Comparison of ENCODE assay signal across 1 cellular context in genomic region chr11:67354314-67355022, GRCh38.
TF ChIP-seq lines count a peak whose summit lies in the region.

No MANE protein-coding gene starts in this region.

TF ChIP-seq in HepG2, 621 proteins besides CTCF, POLR2A, EP300 and RAD21 (continued from another document and continues in another):
- TF ChIP-seq, protein P1, sequence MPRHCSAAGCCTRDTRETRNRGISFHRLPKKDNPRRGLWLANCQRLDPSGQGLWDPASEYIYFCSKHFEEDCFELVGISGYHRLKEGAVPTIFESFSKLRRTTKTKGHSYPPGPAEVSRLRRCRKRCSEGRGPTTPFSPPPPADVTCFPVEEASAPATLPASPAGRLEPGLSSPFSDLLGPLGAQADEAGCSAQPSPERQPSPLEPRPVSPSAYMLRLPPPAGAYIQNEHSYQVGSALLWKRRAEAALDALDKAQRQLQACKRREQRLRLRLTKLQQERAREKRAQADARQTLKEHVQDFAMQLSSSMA (CRISPR knock-in tag; IDR thresholded peaks at IDR 0.05), result peak; percentile 69; the same call in 1 of the 2 replicates
- TF ChIP-seq ASH2L (IDR thresholded peaks at IDR 0.05; ENCODE audit: insufficient read length, low read depth, low read length) (peak; percentile 23), ZNF251 (CRISPR knock-in tag; IDR thresholded peaks at IDR 0.05) (no peak), ZNF24 (IDR thresholded peaks at IDR 0.05) (no peak), SCMH1 (CRISPR knock-in tag; IDR thresholded peaks at IDR 0.05; ENCODE audit: borderline replicate concordance) (no peak), NFE2 (CRISPR knock-in tag; IDR thresholded peaks at IDR 0.05) (no peak), ZKSCAN1 (IDR thresholded peaks at IDR 0.05; ENCODE audit: low read length) (no peak), AHR (CRISPR knock-in tag; IDR thresholded peaks at IDR 0.05) (no peak; the same call in 1 of the 2 replicates), ZNF136 (CRISPR knock-in tag; IDR thresholded peaks at IDR 0.05; ENCODE audit: low read depth) (no peak), HMG20A (CRISPR knock-in tag; IDR thresholded peaks at IDR 0.05; ENCODE audit: borderline replicate concordance) (peak; percentile 70; the same call in 1 of the 2 replicates), ZNF432 (CRISPR knock-in tag; IDR thresholded peaks at IDR 0.05; ENCODE audit: borderline replicate concordance) (no peak), SYNCRIP (IDR thresholded peaks at IDR 0.05; ENCODE audit: insufficient read depth, low read depth, low read length) (no peak), HNRNPL (IDR thresholded peaks at IDR 0.05; ENCODE audit: low read depth, low read length) (no peak), ARNT (IDR thresholded peaks at IDR 0.05) (no peak), ATF3 (CRISPR knock-in tag; IDR thresholded peaks at IDR 0.05) (peak; percentile 86), ZNF225 (CRISPR knock-in tag; IDR thresholded peaks at IDR 0.05) (no peak), ZKSCAN8 (CRISPR knock-in tag; IDR thresholded peaks at IDR 0.05; ENCODE audit: borderline replicate concordance) (peak; percentile 86; the same call in 1 of the 2 replicates), ZNF652 (CRISPR knock-in tag; IDR thresholded peaks at IDR 0.05; ENCODE audit: borderline replicate concordance, low read depth) (peak; percentile 55; the same call in 1 of the 2 replicates), SMAD9 (CRISPR knock-in tag; IDR thresholded peaks at IDR 0.05) (no peak), ZNF33B (CRISPR knock-in tag; IDR thresholded peaks at IDR 0.05) (no peak), MED13 (CRISPR knock-in tag; IDR thresholded peaks at IDR 0.05) (no peak), ZNF644 (CRISPR knock-in tag; IDR thresholded peaks at IDR 0.05; ENCODE audit: low read depth) (peak; percentile 61; the same call in 1 of the 2 replicates), TBL1XR1 (IDR thresholded peaks at IDR 0.05; ENCODE audit: borderline replicate concordance, low read length, partially characterized antibody) (no peak), ZNF484 (CRISPR knock-in tag; IDR thresholded peaks at IDR 0.05; ENCODE audit: borderline replicate concordance, low read depth) (no peak), ZSCAN30 (CRISPR knock-in tag; IDR thresholded peaks at IDR 0.05) (no peak), FUBP1 (CRISPR knock-in tag; IDR thresholded peaks at IDR 0.05; ENCODE audit: borderline replicate concordance) (no peak), ATF5 (CRISPR knock-in tag; IDR thresholded peaks at IDR 0.05; ENCODE audit: low read depth) (no peak), PREB (CRISPR knock-in tag; IDR thresholded peaks at IDR 0.05) (no peak), FOXP1 (IDR thresholded peaks at IDR 0.05) (peak; percentile 63; the same call in 1 of the 2 replicates), FOXP1 (CRISPR knock-in tag; IDR thresholded peaks at IDR 0.05) (peak; percentile 79), ZNF138 (CRISPR knock-in tag; IDR thresholded peaks at IDR 0.05; ENCODE audit: low read depth) (no peak), GABPA (IDR thresholded peaks at IDR 0.05; ENCODE audit: low read depth, low read length) (peak; percentile 35; the same call in 1 of the 2 replicates), GABPA (CRISPR knock-in tag; IDR thresholded peaks at IDR 0.05; ENCODE audit: low read depth) (peak; percentile 83), SIX4 (CRISPR knock-in tag; IDR thresholded peaks at IDR 0.05) (0 out of 2 replicates have a peak, but pooled peaks have one; percentile 21), ZNF543 (CRISPR knock-in tag; IDR thresholded peaks at IDR 0.05) (0 out of 2 replicates have a peak, but pooled peaks have one; percentile 32), PAXIP1 (CRISPR knock-in tag; conservative IDR thresholded peaks at IDR 0.05) (peak; percentile 89), ZNF460 (CRISPR knock-in tag; IDR thresholded peaks at IDR 0.05; ENCODE audit: borderline replicate concordance) (no peak), CBX5 (CRISPR knock-in tag; IDR thresholded peaks at IDR 0.05; ENCODE audit: borderline replicate concordance) (no peak; the same call in 1 of the 2 replicates), ZNF670 (CRISPR knock-in tag; IDR thresholded peaks at IDR 0.05; ENCODE audit: borderline replicate concordance) (no peak), ZSCAN25 (CRISPR knock-in tag; IDR thresholded peaks at IDR 0.05) (peak; percentile 49; the same call in 1 of the 2 replicates), ATRX (CRISPR knock-in tag; IDR thresholded peaks at IDR 0.05; ENCODE audit: borderline replicate concordance) (no peak), ZNF350 (CRISPR knock-in tag; IDR thresholded peaks at IDR 0.05; ENCODE audit: borderline replicate concordance, low read depth) (peak; percentile 58; the same call in 1 of the 2 replicates), ZNF333 (CRISPR knock-in tag; IDR thresholded peaks at IDR 0.05; ENCODE audit: borderline replicate concordance) (no peak), ZC3H13 (CRISPR knock-in tag; IDR thresholded peaks at IDR 0.05) (no peak), TOE1 (CRISPR knock-in tag; IDR thresholded peaks at IDR 0.05) (no peak), SNAPC2 (CRISPR knock-in tag; IDR thresholded peaks at IDR 0.05) (0 out of 2 replicates have a peak, but pooled peaks have one; percentile 57), NRL (CRISPR knock-in tag; IDR thresholded peaks at IDR 0.05; ENCODE audit: borderline replicate concordance) (no peak; the same call in 1 of the 2 replicates), KMT2A (CRISPR knock-in tag; IDR thresholded peaks at IDR 0.05) (no peak), GPN1 (CRISPR knock-in tag; IDR thresholded peaks at IDR 0.05; ENCODE audit: borderline replicate concordance) (no peak), ZBTB21 (CRISPR knock-in tag; IDR thresholded peaks at IDR 0.05) (peak; percentile 83), IKZF1 (IDR thresholded peaks at IDR 0.05) (no peak), ZNF143 (CRISPR knock-in tag; IDR thresholded peaks at IDR 0.05) (peak; percentile 50; the same call in 1 of the 2 replicates), CCDC6 (CRISPR knock-in tag; IDR thresholded peaks at IDR 0.05) (0 out of 2 replicates have a peak, but pooled peaks have one; percentile 53), AKAP8 (CRISPR knock-in tag; IDR thresholded peaks at IDR 0.05) (0 out of 2 replicates have a peak, but pooled peaks have one; percentile 32)
- TF ChIP-seq, protein P2, sequence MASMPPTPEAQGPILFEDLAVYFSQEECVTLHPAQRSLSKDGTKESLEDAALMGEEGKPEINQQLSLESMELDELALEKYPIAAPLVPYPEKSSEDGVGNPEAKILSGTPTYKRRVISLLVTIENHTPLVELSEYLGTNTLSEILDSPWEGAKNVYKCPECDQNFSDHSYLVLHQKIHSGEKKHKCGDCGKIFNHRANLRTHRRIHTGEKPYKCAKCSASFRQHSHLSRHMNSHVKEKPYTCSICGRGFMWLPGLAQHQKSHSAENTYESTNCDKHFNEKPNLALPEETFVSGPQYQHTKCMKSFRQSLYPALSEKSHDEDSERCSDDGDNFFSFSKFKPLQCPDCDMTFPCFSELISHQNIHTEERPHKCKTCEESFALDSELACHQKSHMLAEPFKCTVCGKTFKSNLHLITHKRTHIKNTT (CRISPR knock-in tag; IDR thresholded peaks at IDR 0.05), result no peak
- TF ChIP-seq, protein P3, sequence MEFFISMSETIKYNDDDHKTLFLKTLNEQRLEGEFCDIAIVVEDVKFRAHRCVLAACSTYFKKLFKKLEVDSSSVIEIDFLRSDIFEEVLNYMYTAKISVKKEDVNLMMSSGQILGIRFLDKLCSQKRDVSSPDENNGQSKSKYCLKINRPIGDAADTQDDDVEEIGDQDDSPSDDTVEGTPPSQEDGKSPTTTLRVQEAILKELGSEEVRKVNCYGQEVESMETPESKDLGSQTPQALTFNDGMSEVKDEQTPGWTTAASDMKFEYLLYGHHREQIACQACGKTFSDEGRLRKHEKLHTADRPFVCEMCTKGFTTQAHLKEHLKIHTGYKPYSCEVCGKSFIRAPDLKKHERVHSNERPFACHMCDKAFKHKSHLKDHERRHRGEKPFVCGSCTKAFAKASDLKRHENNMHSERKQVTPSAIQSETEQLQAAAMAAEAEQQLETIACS (CRISPR knock-in tag; IDR thresholded peaks at IDR 0.05), result no peak
- TF ChIP-seq, protein P4, sequence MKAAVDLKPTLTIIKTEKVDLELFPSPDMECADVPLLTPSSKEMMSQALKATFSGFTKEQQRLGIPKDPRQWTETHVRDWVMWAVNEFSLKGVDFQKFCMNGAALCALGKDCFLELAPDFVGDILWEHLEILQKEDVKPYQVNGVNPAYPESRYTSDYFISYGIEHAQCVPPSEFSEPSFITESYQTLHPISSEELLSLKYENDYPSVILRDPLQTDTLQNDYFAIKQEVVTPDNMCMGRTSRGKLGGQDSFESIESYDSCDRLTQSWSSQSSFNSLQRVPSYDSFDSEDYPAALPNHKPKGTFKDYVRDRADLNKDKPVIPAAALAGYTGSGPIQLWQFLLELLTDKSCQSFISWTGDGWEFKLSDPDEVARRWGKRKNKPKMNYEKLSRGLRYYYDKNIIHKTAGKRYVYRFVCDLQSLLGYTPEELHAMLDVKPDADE (CRISPR knock-in tag; IDR thresholded peaks at IDR 0.05), result no peak
- TF ChIP-seq, protein P5, sequence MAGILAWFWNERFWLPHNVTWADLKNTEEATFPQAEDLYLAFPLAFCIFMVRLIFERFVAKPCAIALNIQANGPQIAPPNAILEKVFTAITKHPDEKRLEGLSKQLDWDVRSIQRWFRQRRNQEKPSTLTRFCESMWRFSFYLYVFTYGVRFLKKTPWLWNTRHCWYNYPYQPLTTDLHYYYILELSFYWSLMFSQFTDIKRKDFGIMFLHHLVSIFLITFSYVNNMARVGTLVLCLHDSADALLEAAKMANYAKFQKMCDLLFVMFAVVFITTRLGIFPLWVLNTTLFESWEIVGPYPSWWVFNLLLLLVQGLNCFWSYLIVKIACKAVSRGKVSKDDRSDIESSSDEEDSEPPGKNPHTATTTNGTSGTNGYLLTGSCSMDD (CRISPR knock-in tag; IDR thresholded peaks at IDR 0.05), result no peak
- TF ChIP-seq, protein P6, sequence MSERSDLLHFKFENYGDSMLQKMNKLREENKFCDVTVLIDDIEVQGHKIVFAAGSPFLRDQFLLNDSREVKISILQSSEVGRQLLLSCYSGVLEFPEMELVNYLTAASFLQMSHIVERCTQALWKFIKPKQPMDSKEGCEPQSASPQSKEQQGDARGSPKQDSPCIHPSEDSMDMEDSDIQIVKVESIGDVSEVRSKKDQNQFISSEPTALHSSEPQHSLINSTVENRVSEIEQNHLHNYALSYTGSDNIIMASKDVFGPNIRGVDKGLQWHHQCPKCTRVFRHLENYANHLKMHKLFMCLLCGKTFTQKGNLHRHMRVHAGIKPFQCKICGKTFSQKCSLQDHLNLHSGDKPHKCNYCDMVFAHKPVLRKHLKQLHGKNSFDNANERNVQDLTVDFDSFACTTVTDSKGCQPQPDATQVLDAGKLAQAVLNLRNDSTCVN (CRISPR knock-in tag; IDR thresholded peaks at IDR 0.05; ENCODE audit: borderline replicate concordance), result peak; percentile 78; the same call in 1 of the 2 replicates
